In genomic region chr1:71621785-71622184, GRCh38 we compare ENCODE assay signal across 15 cellular contexts.
DNase-seq lines count a peak whose midpoint lies in the region; ATAC-seq and TF ChIP-seq lines count a peak whose summit lies in the region.
"Had no signal": no experiment of that assay in that cellular context is flagged by ENCODE, and none has a peak within 500 bp of the region (broad histone marks: within the 10 kb centered on the region; RNA-seq: fewer than 3 reads in every experiment).

No MANE protein-coding gene starts in this region.

- H2BK120ac ChIP-seq in IMR-90 (ENCODE audit: low read depth, low read length): no peak overlapping the region

- no peak overlapping the region for H3K4ac ChIP-seq in IMR-90 (ENCODE audit: low read depth, low read length)

- no peak overlapping the region for H4K91ac ChIP-seq in IMR-90 (ENCODE audit: insufficient read depth, low read depth, low read length)

- POLR2A ChIA-PET in IMR-90 (lab: Charles Lee; ENCODE audit: unreplicated experiment): no interaction called here

- TF ChIP-seq CTCF in IMR-90 (conservative IDR thresholded peaks at IDR 0.05; ENCODE audit: low read depth, low read length) (no peak), astrocyte of the spinal cord (IDR thresholded peaks at IDR 0.05; ENCODE audit: low read depth, low read length) (no peak), esophagus squamous epithelium (IDR thresholded peaks at IDR 0.05) (no peak)

- no peak overlapping the region for H3K18ac ChIP-seq in IMR-90 (ENCODE audit: low read depth, low read length)

- H3K56ac ChIP-seq in IMR-90 (ENCODE audit: extremely low read depth, insufficient read depth, low read length): no peak overlapping the region

- no CpG with 5 or more reads among the region's 1 CpG for WGBS in IMR-90 (ENCODE audit: extremely low coverage in 2 of 2, insufficient read length in 1 of 2), 2 experiments
- 25 to 37% methylated on average over 1 of the region's 1 CpG for WGBS in esophagus squamous epithelium, 2 donors

- CTCF ChIA-PET in IMR-90 (lab: Yijun Ruan, JAX): interaction anchor here (1.0 kb wide), 1 partner anchor 32 kb away, joined by 3 read pairs; no protein-coding TSS in a partner anchor

- no peak overlapping the region for H2BK20ac ChIP-seq in IMR-90 (ENCODE audit: low read depth, low read length)

- H2BK15ac ChIP-seq in IMR-90 (ENCODE audit: low read depth, low read length): no peak overlapping the region

- no peaks in the 10 kb centered on the region for H3K79me1 ChIP-seq in IMR-90 (ENCODE audit: low read depth in 1 of 2, low read length in 2 of 2)

- no peak overlapping the region for H3K23ac ChIP-seq in IMR-90 (ENCODE audit: low read depth, low read length)

- H3K9ac ChIP-seq in IMR-90 (ENCODE audit: low read depth, low read length): no peak overlapping the region
- H3K9ac ChIP-seq: parathyroid adenoma had no signal

- H2AK9ac ChIP-seq in IMR-90 (replicated peaks; ENCODE audit: low read depth, low read length, poor library complexity): no peak overlapping the region

- H2AFZ ChIP-seq in IMR-90 (replicated peaks; ENCODE audit: low read length, poor library complexity): no peak overlapping the region
- H2AFZ ChIP-seq: parathyroid adenoma had no signal

- no peaks in the 10 kb centered on the region for H4K20me1 ChIP-seq in IMR-90 (ENCODE audit: insufficient read depth, low read length)

- H3K9me1 ChIP-seq in IMR-90 (ENCODE audit: insufficient read depth, low read length): no peaks in the 10 kb centered on the region

- H2BK5ac ChIP-seq in IMR-90 (ENCODE audit: low read depth, low read length, poor library complexity, severe bottlenecking): peak overlapping the region; percentile 26

- H3K36me3 ChIP-seq in IMR-90 (ENCODE audit: control insufficient read depth, insufficient read depth, low read length) (no peaks in the 10 kb centered on the region), esophagus squamous epithelium (no peaks in the 10 kb centered on the region)
- H3K36me3 ChIP-seq: cardiac muscle cell had no signal

- H3K4me2 ChIP-seq in IMR-90 (ENCODE audit: low read depth, low read length): peak overlapping the region; percentile 35; the same call in 1 of the 2 replicates

- no peak overlapping the region for H2AK5ac ChIP-seq in IMR-90 (ENCODE audit: low read depth, low read length)

- DNase-seq in AG20443 (ENCODE audit: low spot score): peak; percentile 21
- DNase-seq in IMR-90: peak; percentile 90
- peak; percentile 79 for DNase-seq in astrocyte of the spinal cord (ENCODE audit: low read depth, low spot score)
- peak; percentile 21 for DNase-seq in left kidney (ENCODE audit: low read depth, low spot score)
- no peak for DNase-seq in activated CD4-positive, alpha-beta T cell treated with anti-CD3 and anti-CD28 coated beads for 4 hours
- DNase-seq in esophagus squamous epithelium (lab: John Stamatoyannopoulos, UW): no peak
- no peak for DNase-seq in stimulated activated CD4-positive, alpha-beta T cell treated with anti-CD3 and anti-CD28 coated beads, Interleukin-12 subunit alpha, Interleukin-12 subunit beta, amount 100 ng/mL, for 4 hours
- DNase-seq: activated naive CD4-positive, alpha-beta T cell treated with anti-CD3 and anti-CD28 coated beads for 36 hours; C1 segment of cervical spinal cord; effector CD4-positive, alpha-beta T cell; glutamatergic neuron; islet precursor cell had no signal

- H3K9me3 ChIP-seq in IMR-90 (ENCODE audit: control insufficient read depth, insufficient read depth, low read length) (no peaks in the 10 kb centered on the region), esophagus squamous epithelium (no peaks in the 10 kb centered on the region)

- H3K14ac ChIP-seq in IMR-90 (replicated peaks; ENCODE audit: low read depth, low read length): no peak overlapping the region

- ATAC-seq in IMR-90 (ENCODE audit: low read depth): peak; percentile 72
- no peak for ATAC-seq in GM18867 (IDR thresholded peaks at IDR 0.05; ENCODE audit: unreplicated experiment)

- TF ChIP-seq POLR2A in IMR-90 (IDR thresholded peaks at IDR 0.05; ENCODE audit: low read depth, low read length) (no peak), esophagus squamous epithelium (IDR thresholded peaks at IDR 0.05) (no peak)

- H3K4me1 ChIP-seq in IMR-90 (ENCODE audit: control insufficient read depth, insufficient read depth, low read length) (no peaks in the 10 kb centered on the region), esophagus squamous epithelium (no peaks in the 10 kb centered on the region)
- H3K4me1 ChIP-seq: parathyroid adenoma had no signal

- no peak overlapping the region for H4K8ac ChIP-seq in IMR-90 (ENCODE audit: low read depth in 2 of 2, low read length in 2 of 2)

- no peak overlapping the region for H3K27ac ChIP-seq in IMR-90 (ENCODE audit: insufficient read depth, low read length)
- H3K27ac ChIP-seq in esophagus squamous epithelium: no peak overlapping the region
- H3K27ac ChIP-seq: cardiac muscle cell, parathyroid adenoma had no signal

- H3K27me3 ChIP-seq in IMR-90 (ENCODE audit: control insufficient read depth, insufficient read depth, low read length) (no peaks in the 10 kb centered on the region), esophagus squamous epithelium (no peaks in the 10 kb centered on the region)
- H3K27me3 ChIP-seq: cardiac muscle cell had no signal

- dilution Hi-C loops in IMR-90 (cut with HindIII; ENCODE audit: low sequenced_read_pairs, unreplicated experiment): no loop called here

- no peak overlapping the region for H4K5ac ChIP-seq in IMR-90 (ENCODE audit: low read depth, low read length)

- BruUV-seq in IMR-90 (replicated peaks; lab: Mats Ljungman, UMichigan): no TSS peak

- H3K4me3 ChIP-seq in IMR-90 (ENCODE audit: insufficient read depth, low read depth, low read length): no peak overlapping the region
- no peak overlapping the region for H3K4me3 ChIP-seq in astrocyte of the spinal cord (ENCODE audit: low read depth, low read length)
- H3K4me3 ChIP-seq in esophagus squamous epithelium: no peak overlapping the region
- H3K4me3 ChIP-seq: cardiac muscle cell had no signal

- intact Hi-C loops in IMR-90 (cut with micrococcal nuclease): no loop called here
- intact Hi-C loops in esophagus squamous epithelium (cut with DNase I): no loop called here

- in situ Hi-C loops in IMR-90 (cut with MboI; ENCODE audit: low sequenced_read_pairs): no loop called here
- in situ Hi-C loops in astrocyte of the spinal cord (cut with HindIII; ENCODE audit: low sequenced_read_pairs): no loop called here

- no peak for TF ChIP-seq RAD21 in IMR-90 (IDR thresholded peaks at IDR 0.05; ENCODE audit: low read length)

TF ChIP-seq in IMR-90, 13 proteins besides CTCF, POLR2A, EP300 and RAD21:
- TF ChIP-seq NFE2L2 (IDR thresholded peaks at IDR 0.05; ENCODE audit: low read depth, low read length) (no peak), CEBPB (IDR thresholded peaks at IDR 0.05; ENCODE audit: low read depth, low read length) (no peak), FOS (IDR thresholded peaks at IDR 0.05; ENCODE audit: low read depth, low read length) (peak; percentile 73), MAFK (IDR thresholded peaks at IDR 0.05; ENCODE audit: low read depth, low read length) (peak; percentile 58), SMC3 (IDR thresholded peaks at IDR 0.05; ENCODE audit: low read depth, low read length) (no peak), MXI1 (IDR thresholded peaks at IDR 0.05; ENCODE audit: borderline replicate concordance, low read depth, low read length) (no peak), MAZ (IDR thresholded peaks at IDR 0.05; ENCODE audit: borderline replicate concordance, low read depth, low read length) (no peak), BHLHE40 (IDR thresholded peaks at IDR 0.05; ENCODE audit: low read depth, low read length) (peak; percentile 68), ELK1 (IDR thresholded peaks at IDR 0.05; ENCODE audit: borderline replicate concordance, low read depth, low read length) (no peak)

Comparison
In these comparisons a context has a peak if more than half of its experiments do, and no peak if none do; other contexts are left out.
1. DNase-seq: peak in AG20443 (single experiment), IMR-90 (single experiment), astrocyte of the spinal cord (single experiment) and left kidney (single experiment); none in activated CD4-positive, alpha-beta T cell treated with anti-CD3 and anti-CD28 coated beads for 4 hours (0 of 2), esophagus squamous epithelium (single experiment) and stimulated activated CD4-positive, alpha-beta T cell treated with anti-CD3 and anti-CD28 coated beads, Interleukin-12 subunit alpha, Interleukin-12 subunit beta, amount 100 ng/mL, for 4 hours (single experiment).